ENCODE assay signal across 18 cellular contexts in genomic region chr6:107355659-107356058, GRCh38.
"Had no signal": no experiment of that assay in that cellular context is flagged by ENCODE, and none has a peak within 500 bp of the region (broad histone marks: within the 10 kb centered on the region; RNA-seq: fewer than 3 reads in every experiment).

No MANE protein-coding gene starts in this region.

- H3K27me3 ChIP-seq: neutrophil, pancreas, sigmoid colon, stomach, tibial artery, upper lobe of left lung had no signal

- H3K36me3 ChIP-seq: neutrophil, pancreas, sigmoid colon, stomach, tibial artery, upper lobe of left lung had no signal

- H3K4me3 ChIP-seq: lung, pancreas, sigmoid colon, stomach, tibial artery, upper lobe of left lung had no signal

- DNase-seq: cerebellar nuclear complex; cortex of kidney; effector CD4-positive, alpha-beta T cell; head of caudate nucleus; hippocampal formation; left colon; pancreas; sigmoid colon; stimulated activated CD4-positive, alpha-beta T cell treated with anti-CD3 and anti-CD28 coated beads, Interleukin-2, amount 100 ng/mL, for 24 hours; stimulated activated CD4-positive, alpha-beta T cell treated with anti-CD3 and anti-CD28 coated beads, Interleukin-4, amount 100 ng/mL, for 24 hours; stimulated activated naive CD4-positive, alpha-beta T cell treated with Interleukin-2 at 50 U/mL for 16 hours; stomach; tibial artery; upper lobe of left lung had no signal

- H3K9me3 ChIP-seq: neutrophil, pancreas, sigmoid colon, stomach, tibial artery, upper lobe of left lung had no signal

- H3K27ac ChIP-seq: neutrophil, pancreas, sigmoid colon, stomach, tibial artery, upper lobe of left lung had no signal

- ATAC-seq: left colon; natural killer cell treated with Interleukin-12 subunit alpha and Interleukin-12 subunit beta and Interleukin-15 and Interleukin-18, amount 100 ng/mL, for 72 hours; pancreas; stimulated activated effector memory CD8-positive, alpha-beta T cell treated with anti-CD3 and anti-CD28 coated beads, Interleukin-12 subunit alpha, Interleukin-12 subunit beta, amount 100 ng/mL, for 72 hours had no signal
